Comparison of ENCODE assay signal across 12 cellular contexts in genomic region chr10:62584216-62584615, GRCh38.
DNase-seq lines count a peak whose midpoint lies in the region; ATAC-seq and TF ChIP-seq lines count a peak whose summit lies in the region.
"Had no signal": no experiment of that assay in that cellular context is flagged by ENCODE, and none has a peak within 500 bp of the region (broad histone marks: within the 10 kb centered on the region; RNA-seq: fewer than 3 reads in every experiment).

No MANE protein-coding gene starts in this region.

- peak; percentile 54 for ATAC-seq in HG02870 (IDR thresholded peaks at IDR 0.05; ENCODE audit: unreplicated experiment)
- no peak for ATAC-seq in naive thymus-derived CD8-positive, alpha-beta T cell

- peaks cover 0 to 2% (median 0%) of the 10 kb centered on the region in 3 donors for H3K36me3 Mint-ChIP-seq in naive thymus-derived CD8-positive, alpha-beta T cell

- no peak overlapping the region for H3K4me3 Mint-ChIP-seq in naive thymus-derived CD8-positive, alpha-beta T cell

- no peak overlapping the region for H3K4me3 ChIP-seq in cardiac fibroblast (replicated peaks in 1 of 2; ENCODE audit: low read depth in 2 of 2, low read length in 2 of 2)

- no peak for TF ChIP-seq CTCF in cardiac fibroblast (IDR thresholded peaks at IDR 0.05; ENCODE audit: low read depth, low read length)

- DNase-seq in Daoy (ENCODE audit: low read depth) (peak; percentile 80), cardiac fibroblast (ENCODE audit: low read depth in 2 of 2) (peak; percentile 86 to 92), non-pigmented ciliary epithelial cell (ENCODE audit: low read depth) (peak; percentile 99), NCI-H526 treated with DMSO at 0.1 percent for 48 hours (lab: John Stamatoyannopoulos, UW) (no peak), mucosa of gallbladder (ENCODE audit: low spot score) (no peak), NOMO-1 treated with DMSO at 0.1 percent for 48 hours (lab: John Stamatoyannopoulos, UW; ENCODE audit: unreplicated experiment) (no peak)
- DNase-seq in naive thymus-derived CD8-positive, alpha-beta T cell = no peak
- DNase-seq: effector memory CD4-positive, alpha-beta T cell; H7; left cardiac atrium; NCI-H1105 treated with DMSO at 0.1 percent for 48 hours had no signal

- no peaks in the 10 kb centered on the region for H3K4me1 Mint-ChIP-seq in naive thymus-derived CD8-positive, alpha-beta T cell

- peak overlapping the region in 1 of 10 donors; percentile 8 for H3K27ac Mint-ChIP-seq in naive thymus-derived CD8-positive, alpha-beta T cell

- POLR2A ChIA-PET in naive thymus-derived CD8-positive, alpha-beta T cell (lab: Charles Lee) = no interaction called here

- H3K9me3 Mint-ChIP-seq in naive thymus-derived CD8-positive, alpha-beta T cell = peaks cover 0 to 7% (median 0%) of the 10 kb centered on the region in 9 donors

- peaks cover 0 to 4% (median 1%) of the 10 kb centered on the region in 5 donors for H3K27me3 Mint-ChIP-seq in naive thymus-derived CD8-positive, alpha-beta T cell

Comparison
In these comparisons a context has a peak if more than half of its experiments do, and no peak if none do; other contexts are left out.
1. DNase-seq: peak in Daoy (single experiment), cardiac fibroblast (2 of 2) and non-pigmented ciliary epithelial cell (single experiment); none in NCI-H526 treated with DMSO at 0.1 percent for 48 hours (single experiment), naive thymus-derived CD8-positive, alpha-beta T cell (0 of 10), mucosa of gallbladder (single experiment) and NOMO-1 treated with DMSO at 0.1 percent for 48 hours (single experiment).